Comparison of ENCODE assay signal across 11 cellular contexts in genomic region chr4:8044699-8045098, GRCh38.
A peak's percentile ranks its signal among the peaks of the same experiment; 100 is the strongest.
DNase-seq lines count a peak whose midpoint lies in the region; ATAC-seq lines count a peak whose summit lies in the region.
"Had no signal": no experiment of that assay in that cellular context is flagged by ENCODE, and none has a peak within 500 bp of the region (broad histone marks: within the 10 kb centered on the region; RNA-seq: fewer than 3 reads in every experiment).

No MANE protein-coding gene starts in this region.

- in situ Hi-C loops in KBM-7 (cut with MboI; ENCODE audit: low pct_unique_long_range_greater_than_20kb, low sequenced_read_pairs) = no loop called here

- no peak for ATAC-seq in HG03521 (IDR thresholded peaks at IDR 0.05; ENCODE audit: unreplicated experiment)
- ATAC-seq: foreskin keratinocyte had no signal

- DNase-seq in D341Med (ENCODE audit: low spot score) (peak; percentile 71), NCI-H1436 (lab: John Stamatoyannopoulos, UW) (peak; percentile 83), NCI-H526 (lab: John Stamatoyannopoulos, UW) (peak; percentile 33 to 65), myocyte (ENCODE audit: low read depth) (peak; percentile 61), CD1c-positive myeloid dendritic cell (ENCODE audit: extremely low spot score) (no peak), KBM-7 (no peak), GM19238 (ENCODE audit: insufficient read length, low spot score) (no peak)
- DNase-seq: foreskin keratinocyte, Kasumi-1, kidney had no signal

Comparison
In these comparisons a context has a peak if more than half of its experiments do, and no peak if none do; other contexts are left out.
1. DNase-seq: peak in D341Med (single experiment), NCI-H1436 (single experiment), NCI-H526 (2 of 2) and myocyte (single experiment); none in CD1c-positive myeloid dendritic cell (single experiment), KBM-7 (single experiment) and GM19238 (single experiment).